Comparison of ENCODE assay signal across 11 cellular contexts in the genomic region with DNA sequence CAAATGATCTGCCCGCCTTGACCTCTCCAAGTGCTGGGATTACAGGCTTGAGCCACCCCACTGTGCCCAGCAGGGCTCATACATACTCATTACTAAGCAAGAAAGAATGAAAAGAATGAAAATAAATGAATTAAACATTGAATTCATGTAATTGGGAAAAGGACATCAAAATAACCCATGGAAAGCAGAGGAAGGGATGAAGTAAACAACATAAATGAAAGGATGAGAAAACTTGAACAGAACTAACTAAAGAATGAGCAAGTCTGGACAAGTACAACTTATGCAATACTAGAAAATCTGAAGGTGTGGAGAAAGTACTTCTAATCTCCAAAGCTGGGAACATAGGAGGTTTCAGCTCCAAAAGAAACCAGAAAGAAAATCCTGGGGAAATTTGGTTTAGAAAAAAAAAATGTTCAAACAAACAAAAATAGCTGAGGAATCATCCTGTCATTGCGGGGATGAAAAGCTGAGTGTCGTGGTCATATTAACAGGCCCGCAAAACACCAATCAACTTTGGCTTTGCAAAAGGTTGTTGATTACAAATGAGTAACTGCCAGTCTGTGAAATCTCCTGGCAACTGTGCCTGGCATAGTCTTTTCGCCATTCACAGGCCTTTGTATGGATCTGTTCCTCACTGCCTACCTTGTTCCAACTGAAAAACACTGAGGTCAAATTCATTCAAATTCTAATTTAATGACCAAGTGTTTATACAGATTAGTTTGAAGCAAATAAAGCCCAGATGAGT. TPM values are rescaled to one million over a fixed set of nuclear protein-coding genes. Genes with fewer than 3 reads are reported as not detected.
DNase-seq lines count a peak whose midpoint lies in the region; ATAC-seq and TF ChIP-seq lines count a peak whose summit lies in the region.
"Had no signal": no experiment of that assay in that cellular context is flagged by ENCODE, and none has a peak within 500 bp of the region (broad histone marks: within the 10 kb centered on the region; RNA-seq: fewer than 3 reads in every experiment).

No MANE protein-coding gene starts in this region.

- H3K4me3 ChIP-seq in HCT116 (replicated peaks in 1 of 2; ENCODE audit: low read depth in 1 of 2, low read length in 2 of 2) (no peak overlapping the region), Peyer's patch (no peak overlapping the region)
- H3K4me3 ChIP-seq: skin epidermis had no signal

- no peak for DNase-seq in CD4-positive, alpha-beta T cell
- DNase-seq in HCT116 (ENCODE audit: low read depth, low spot score) (no peak), MCF 10A (ENCODE audit: unreplicated experiment) (peak; percentile 81), myocyte (ENCODE audit: low read depth) (peak; percentile 24), Peyer's patch (no peak)
- DNase-seq in stimulated activated naive CD4-positive, alpha-beta T cell treated with Interleukin-2 at 50 U/mL for 16 hours (lab: John Stamatoyannopoulos, UW): no peak
- DNase-seq in naive thymus-derived CD8-positive, alpha-beta T cell: no peak
- DNase-seq: effector memory CD8-positive, alpha-beta T cell; MM.1S had no signal

- no peak for TF ChIP-seq CTCF in CD4-positive, alpha-beta T cell (IDR thresholded peaks at IDR 0.05)
- TF ChIP-seq CTCF in HCT116 (IDR thresholded peaks at IDR 0.05 in 2 of 3, conservative IDR thresholded peaks at IDR 0.05 in 1 of 3; ENCODE audit: borderline replicate concordance in 1 of 3, insufficient read depth in 1 of 3, low read depth in 2 of 3, low read length in 2 of 3) (no peak), MCF 10A (IDR thresholded peaks at IDR 0.05; ENCODE audit: unreplicated experiment) (no peak), Peyer's patch (IDR thresholded peaks at IDR 0.05) (no peak)

- RAD21 ChIA-PET in HCT116 (lab: Charles Lee; ENCODE audit: low non-redundant PET in 1 of 2, low total read pairs in 2 of 2, uncharacterized antibody in 2 of 2, unreplicated experiment in 2 of 2): no interaction called here

- no peaks in the 10 kb centered on the region for H4K20me1 ChIP-seq in HCT116 (ENCODE audit: insufficient read depth)

- H3K4me3 Mint-ChIP-seq in CD4-positive, alpha-beta T cell: peak overlapping the region; percentile 95
- H3K4me3 Mint-ChIP-seq in MCF 10A (ENCODE audit: unreplicated experiment): peak overlapping the region; percentile 54
- no peak overlapping the region for H3K4me3 Mint-ChIP-seq in stimulated activated memory B cell treated with anti-CD40 and anti-IgM and Interleukin-4, amounts not matched to agents 10 μg/mL and 1 μg/mL and 100 μg/mL, for 72 hours
- peak overlapping the region in 4 of 10 donors; percentile 53 to 89 (median 74) for H3K4me3 Mint-ChIP-seq in naive thymus-derived CD8-positive, alpha-beta T cell

- peaks cover 21% of the 10 kb centered on the region for H3K4me1 Mint-ChIP-seq in CD4-positive, alpha-beta T cell (ENCODE audit: low read depth)
- peaks cover 29% of the 10 kb centered on the region for H3K4me1 Mint-ChIP-seq in MCF 10A (ENCODE audit: insufficient read depth, unreplicated experiment)
- peaks cover 23% of the 10 kb centered on the region for H3K4me1 Mint-ChIP-seq in stimulated activated memory B cell treated with anti-CD40 and anti-IgM and Interleukin-4, amounts not matched to agents 10 μg/mL and 1 μg/mL and 100 μg/mL, for 72 hours
- peaks cover 10 to 31% (median 25%) of the 10 kb centered on the region in 4 donors for H3K4me1 Mint-ChIP-seq in naive thymus-derived CD8-positive, alpha-beta T cell

- H3K79me2 ChIP-seq in HCT116 (ENCODE audit: insufficient read depth, low read length): peaks cover 26% of the 10 kb centered on the region

- peak overlapping the region; percentile 68 for H3K27ac Mint-ChIP-seq in CD4-positive, alpha-beta T cell
- H3K27ac Mint-ChIP-seq in MCF 10A (ENCODE audit: low read depth, unreplicated experiment): peak overlapping the region; percentile 97
- no peak overlapping the region for H3K27ac Mint-ChIP-seq in stimulated activated memory B cell treated with anti-CD40 and anti-IgM and Interleukin-4, amounts not matched to agents 10 μg/mL and 1 μg/mL and 100 μg/mL, for 72 hours
- peak overlapping the region in 5 of 10 donors; percentile 1 to 65 (median 54) for H3K27ac Mint-ChIP-seq in naive thymus-derived CD8-positive, alpha-beta T cell

- TF ChIP-seq RAD21 in HCT116 (IDR thresholded peaks at IDR 0.05; ENCODE audit: low read depth): no peak

- intact Hi-C loops in CD4-positive, alpha-beta T cell (cut with DNase I, micrococcal nuclease): loop anchor here (2.0 to 10.0 kb wide), 5 partner anchors 49 to 359 kb away; partner anchors contain the start of genes PLPP6 (in 2 of the 2), JAK2 (in 1 of the 2) and RCL1 (in 1 of the 2)
- intact Hi-C loops in HCT116 (cut with micrococcal nuclease) (no loop called here), MCF 10A (cut with micrococcal nuclease) (loop anchor here (1.0 to 5.0 kb wide), 2 partner anchors 64 to 141 kb away; partner anchors contain the start of gene CDC37L1)

- TF ChIP-seq POLR2A in HCT116 (IDR thresholded peaks at IDR 0.05; ENCODE audit: borderline replicate concordance, extremely low read depth, insufficient read depth, insufficient read length) (no peak), Peyer's patch (IDR thresholded peaks at IDR 0.05) (no peak)

- CTCF ChIA-PET in CD4-positive, alpha-beta T cell (lab: Charles Lee): interaction anchor here (0.8 kb wide), 1 partner anchor 16 kb away, joined by 6 read pairs; no protein-coding TSS in a partner anchor
- CTCF ChIA-PET in HCT116 (lab: Charles Lee) (no interaction called here), MCF 10A (lab: Yijun Ruan, JAX) (interaction anchor here (0.6 to 2.1 kb wide), 8 partner anchors 15 to 1475 kb away, joined by 3 to 9 read pairs (median 3); no protein-coding TSS in a partner anchor)

- POLR2A ChIA-PET in CD4-positive, alpha-beta T cell (lab: Charles Lee): interaction anchor here (0.9 to 1.2 kb wide), 2 partner anchors 64 to 885 kb away, joined by 3 to 4 read pairs; partner anchors contain the start of genes CDC37L1 and RIC1
- POLR2A ChIA-PET in HCT116 (lab: Charles Lee): interaction anchor here (1.2 kb wide), 1 partner anchor 64 kb away, joined by 4 read pairs; the partner anchor contains the start of gene CDC37L1
- POLR2A ChIA-PET in MCF 10A (lab: Yijun Ruan, JAX): interaction anchor here (0.7 to 4.6 kb wide), 16 partner anchors 10 to 1219 kb away, joined by 3 to 48 read pairs (median 8); partner anchors contain the start of genes CDC37L1, JAK2, PLGRKT and PLPP6
- POLR2A ChIA-PET in naive thymus-derived CD8-positive, alpha-beta T cell (lab: Charles Lee): interaction anchor here (1.3 to 3.4 kb wide), 2 partner anchors 65 to 76 kb away, joined by 4 to 47 read pairs; partner anchors contain the start of gene CDC37L1

- no peaks in the 10 kb centered on the region for H3K36me3 ChIP-seq in HCT116 (ENCODE audit: control insufficient read depth in 1 of 2, insufficient read depth in 2 of 2, low read length in 2 of 2)
- H3K36me3 ChIP-seq in Peyer's patch: no peaks in the 10 kb centered on the region

- H3K9me3 Mint-ChIP-seq in CD4-positive, alpha-beta T cell: no peaks in the 10 kb centered on the region
- H3K9me3 Mint-ChIP-seq in MCF 10A (ENCODE audit: unreplicated experiment): peaks cover 6% of the 10 kb centered on the region
- no peaks in the 10 kb centered on the region for H3K9me3 Mint-ChIP-seq in stimulated activated memory B cell treated with anti-CD40 and anti-IgM and Interleukin-4, amounts not matched to agents 10 μg/mL and 1 μg/mL and 100 μg/mL, for 72 hours
- no peaks in the 10 kb centered on the region for H3K9me3 Mint-ChIP-seq in naive thymus-derived CD8-positive, alpha-beta T cell
- H3K9me3 Mint-ChIP-seq: effector memory CD8-positive, alpha-beta T cell had no signal

- H3K4me1 ChIP-seq in HCT116 (ENCODE audit: control insufficient read depth in 1 of 2, insufficient read depth in 2 of 2, low read length in 2 of 2): peaks cover 22 to 37% of the 10 kb centered on the region in 2 experiments
- H3K4me1 ChIP-seq in Peyer's patch: peaks cover 0 to 19% (median 0%) of the 10 kb centered on the region in 4 donors

- H3K4me2 ChIP-seq in HCT116 (ENCODE audit: low read length): peak overlapping the region; percentile 92

- H3K9ac ChIP-seq in HCT116 (ENCODE audit: low read length): no peak overlapping the region

- no peak overlapping the region for H2AFZ ChIP-seq in HCT116 (ENCODE audit: low read depth, low read length, poor library complexity, severe bottlenecking)

- H3K9me3 ChIP-seq in CD4-positive, alpha-beta T cell (ENCODE audit: control insufficient read depth, low read length): no peaks in the 10 kb centered on the region
- H3K9me3 ChIP-seq in HCT116 (ENCODE audit: control insufficient read depth in 1 of 2, insufficient read depth in 1 of 2, low read depth in 1 of 2, low read length in 2 of 2) (no peaks in the 10 kb centered on the region), Peyer's patch (no peaks in the 10 kb centered on the region)

- peaks cover 6% of the 10 kb centered on the region for H3K36me3 Mint-ChIP-seq in CD4-positive, alpha-beta T cell (ENCODE audit: low read depth)
- H3K36me3 Mint-ChIP-seq in MCF 10A (ENCODE audit: insufficient read depth, unreplicated experiment): peaks cover 6% of the 10 kb centered on the region
- no peaks in the 10 kb centered on the region for H3K36me3 Mint-ChIP-seq in stimulated activated memory B cell treated with anti-CD40 and anti-IgM and Interleukin-4, amounts not matched to agents 10 μg/mL and 1 μg/mL and 100 μg/mL, for 72 hours
- H3K36me3 Mint-ChIP-seq in naive thymus-derived CD8-positive, alpha-beta T cell: peaks cover 0 to under 1% (median 0%) of the 10 kb centered on the region in 3 donors

- BruUV-seq in HCT116 (replicated peaks; lab: Mats Ljungman, UMichigan): no TSS peak
- no TSS peak for BruUV-seq in MCF 10A (replicated peaks; lab: Mats Ljungman, UMichigan)

- no peaks in the 10 kb centered on the region for H3K27me3 ChIP-seq in CD4-positive, alpha-beta T cell (ENCODE audit: control insufficient read depth, insufficient read depth, low read length)
- H3K27me3 ChIP-seq in HCT116 (ENCODE audit: insufficient read depth, low read length) (no peaks in the 10 kb centered on the region), Peyer's patch (no peaks in the 10 kb centered on the region)

- H3K9me2 ChIP-seq in HCT116 (ENCODE audit: insufficient read depth): no peaks in the 10 kb centered on the region

- ATAC-seq in CD4-positive, alpha-beta T cell (ENCODE audit: poor library complexity): no peak
- no peak for ATAC-seq in HCT116
- no peak for ATAC-seq in stimulated activated memory B cell treated with anti-CD40 and anti-IgM and Interleukin-4, amounts not matched to agents 10 μg/mL and 1 μg/mL and 100 μg/mL, for 72 hours
- no peak for ATAC-seq in naive thymus-derived CD8-positive, alpha-beta T cell
- ATAC-seq: effector memory CD8-positive, alpha-beta T cell had no signal

- no peak overlapping the region for H3K27ac ChIP-seq in CD4-positive, alpha-beta T cell (ENCODE audit: low read depth, low read length)
- H3K27ac ChIP-seq in HCT116 (ENCODE audit: low read depth, low read length) (peak overlapping the region; percentile 16; the same call in 1 of the 2 replicates), Peyer's patch (no peak overlapping the region)

- H3K27me3 Mint-ChIP-seq in CD4-positive, alpha-beta T cell: no peaks in the 10 kb centered on the region
- H3K27me3 Mint-ChIP-seq in MCF 10A (ENCODE audit: insufficient read depth, unreplicated experiment): no peaks in the 10 kb centered on the region
- H3K27me3 Mint-ChIP-seq in stimulated activated memory B cell treated with anti-CD40 and anti-IgM and Interleukin-4, amounts not matched to agents 10 μg/mL and 1 μg/mL and 100 μg/mL, for 72 hours: no peaks in the 10 kb centered on the region
- H3K27me3 Mint-ChIP-seq in naive thymus-derived CD8-positive, alpha-beta T cell: no peaks in the 10 kb centered on the region
- H3K27me3 Mint-ChIP-seq: effector memory CD8-positive, alpha-beta T cell had no signal

RNA-seq across cellular contexts. Expression of gene AK3, which starts 2.3 kb away (rescaled TPM):
- total RNA-seq in CD4-positive, alpha-beta T cell: 10 to 100 TPM; 19.9 to 20.9 TPM
- total RNA-seq in HCT116 (2021; ENCODE audit: unreplicated experiment) (43.0 TPM), MCF 10A (2022) (61.0 and 64.1 TPM in 2 replicates), myocyte (116 and 134 TPM in 2 replicates), Peyer's patch (100 to 1,000 TPM in 2 of 4 donors, 10 to 100 TPM in 2; 67.7 to 119 (median 91.3) TPM)
- polyA plus RNA-seq in HCT116 (2012): 22.0 and 22.3 TPM in 2 replicates
- polyA plus RNA-seq in myocyte (2012): 47.0 TPM
- total RNA-seq in naive thymus-derived CD8-positive, alpha-beta T cell: 10 to 100 TPM; 29.0 to 37.4 TPM
- 10 to 100 TPM; 41.6 to 58.8 (median 46.1) TPM for polyA plus RNA-seq in naive thymus-derived CD8-positive, alpha-beta T cell

RNA-seq across cellular contexts. Expression of gene RCL1, which starts 49.4 kb away (rescaled TPM):
- total RNA-seq in CD4-positive, alpha-beta T cell: 10 to 100 TPM; 33.8 to 35.5 TPM
- total RNA-seq in HCT116 (2021; ENCODE audit: unreplicated experiment) (29.9 TPM), MCF 10A (2022) (20.2 and 27.8 TPM in 2 replicates), myocyte (11.7 and 12.1 TPM in 2 replicates), Peyer's patch (10 to 100 TPM in 3 of 4 donors, 1 to 10 TPM in 1; 7.4 to 28.1 (median 19.5) TPM)
- 13.5 and 18.4 TPM in 2 replicates for polyA plus RNA-seq in HCT116 (2012)
- 6.5 TPM for polyA plus RNA-seq in myocyte (2012)
- 10 to 100 TPM; 26.1 to 28.3 TPM for total RNA-seq in naive thymus-derived CD8-positive, alpha-beta T cell
- polyA plus RNA-seq in naive thymus-derived CD8-positive, alpha-beta T cell: 10 to 100 TPM; 18.7 to 22.2 (median 20.2) TPM

Comparison
In these comparisons a context has a peak if more than half of its experiments do, and no peak if none do; other contexts are left out.
1. DNase-seq: peak in MCF 10A (single experiment) and myocyte (single experiment); none in CD4-positive, alpha-beta T cell (0 of 10), HCT116 (single experiment), stimulated activated naive CD4-positive, alpha-beta T cell treated with Interleukin-2 at 50 U/mL for 16 hours (single experiment), Peyer's patch (0 of 3) and naive thymus-derived CD8-positive, alpha-beta T cell (0 of 10).